19 cellular contexts compared by ENCODE assay signal in genomic region chr22:44604455-44604854, GRCh38.
DNase-seq lines count a peak whose midpoint lies in the region; ATAC-seq, FAIRE-seq and TF ChIP-seq lines count a peak whose summit lies in the region.
"Had no signal": no experiment of that assay in that cellular context is flagged by ENCODE, and none has a peak within 500 bp of the region (broad histone marks: within the 10 kb centered on the region; RNA-seq: fewer than 3 reads in every experiment).

No MANE protein-coding gene starts in this region.

- H2AFZ ChIP-seq in HepG2 (ENCODE audit: low read length) (no peak overlapping the region), GM12878 (ENCODE audit: control insufficient read depth, low read depth, low read length) (no peak overlapping the region), neural progenitor cell (replicated peaks) (no peak overlapping the region)

- peaks cover 7% of the 10 kb centered on the region for H3F3A ChIP-seq in neural progenitor cell (ENCODE audit: low read depth)

- no peaks in the 10 kb centered on the region for H3K79me2 ChIP-seq in HepG2 (ENCODE audit: insufficient read depth, low read length)
- H3K79me2 ChIP-seq in GM12878 (ENCODE audit: control insufficient read depth, insufficient read depth, low read length) = no peaks in the 10 kb centered on the region
- H3K79me2 ChIP-seq in neural progenitor cell (ENCODE audit: low read depth) = no peaks in the 10 kb centered on the region

- H3K27ac ChIP-seq in HepG2 (ENCODE audit: extremely low read length, insufficient read depth, low read length) (no peak overlapping the region), right lobe of liver (no peak overlapping the region), GM12878 (ENCODE audit: control insufficient read depth, insufficient read depth) (no peak overlapping the region), neural progenitor cell (no peak overlapping the region)
- H3K27ac ChIP-seq: Peyer's patch, SJSA1 had no signal

- H3K36me3 ChIP-seq in HepG2 (replicated peaks in 1 of 2; ENCODE audit: control insufficient read depth in 1 of 2, insufficient read depth in 2 of 2, low read length in 2 of 2) = no peaks in the 10 kb centered on the region
- H3K36me3 ChIP-seq in right lobe of liver = no peaks in the 10 kb centered on the region
- H3K36me3 ChIP-seq in GM12878 (ENCODE audit: control insufficient read depth in 2 of 2, insufficient read depth in 2 of 2, low read length in 1 of 2) = no peaks in the 10 kb centered on the region
- H3K36me3 ChIP-seq in neural progenitor cell = no peaks in the 10 kb centered on the region
- H3K36me3 ChIP-seq: Peyer's patch, SJSA1 had no signal

- H3K4me1 ChIP-seq in HepG2 (ENCODE audit: insufficient read depth, low read length) = no peaks in the 10 kb centered on the region
- H3K4me1 ChIP-seq in right lobe of liver = no peaks in the 10 kb centered on the region
- H3K4me1 ChIP-seq in GM12878 (ENCODE audit: control insufficient read depth, insufficient read depth, low read length) = no peaks in the 10 kb centered on the region
- peaks cover 10% of the 10 kb centered on the region for H3K4me1 ChIP-seq in neural progenitor cell
- H3K4me1 ChIP-seq: Peyer's patch, SJSA1 had no signal

- H3K4me1 Mint-ChIP-seq in neural progenitor cell = peaks cover 41% of the 10 kb centered on the region
- peaks cover 4% of the 10 kb centered on the region for H3K4me1 Mint-ChIP-seq in mesothelial cell of epicardium

- BruUV-seq in HepG2 (replicated peaks; lab: Mats Ljungman, UMichigan) (no TSS peak), GM12878 (replicated peaks; lab: Mats Ljungman, UMichigan) (no TSS peak)

- FAIRE-seq in HepG2 (lab: Jason Lieb, UNC) = no peak
- FAIRE-seq in GM12878 (lab: Jason Lieb, UNC) = no peak
- FAIRE-seq: A204.1, H54, K562 had no signal

- TF ChIP-seq POLR2A in HepG2 (IDR thresholded peaks at IDR 0.05; ENCODE audit: insufficient read depth in 1 of 2, low read depth in 2 of 2, low read length in 2 of 2) (no peak), right lobe of liver (IDR thresholded peaks at IDR 0.05) (no peak), GM12878 (IDR thresholded peaks at IDR 0.05; ENCODE audit: low read depth, low read length) (no peak)

- no peaks in the 10 kb centered on the region for H3K36me3 Mint-ChIP-seq in neural progenitor cell
- no peaks in the 10 kb centered on the region for H3K36me3 Mint-ChIP-seq in mesothelial cell of epicardium
- H3K36me3 Mint-ChIP-seq: CD8-positive, alpha-beta T cell had no signal

- DNase-seq in HepG2 (ENCODE audit: low spot score) = no peak
- DNase-seq in right lobe of liver = no peak
- DNase-seq in GM12878 (ENCODE audit: low read depth, low spot score) = no peak
- no peak for DNase-seq in neural progenitor cell (ENCODE audit: low spot score)
- DNase-seq in NOMO-1 treated with dmso at 0.1 percent for 144 hours (lab: John Stamatoyannopoulos, UW; ENCODE audit: unreplicated experiment) = no peak
- no peak for DNase-seq in activated CD8-positive, alpha-beta memory T cell treated with anti-CD3 and anti-CD28 coated beads for 24 hours
- DNase-seq in mesothelial cell of epicardium (ENCODE audit: low spot score in 2 of 2, unreplicated experiment in 2 of 2) = no peak
- DNase-seq: Calu3; CD8-positive, alpha-beta T cell; GF-D8; NCI-H187; NCI-H226; NCI-H524 treated with DMSO at 0.1 percent for 48 hours; Peyer's patch had no signal

- H3K9me3 ChIP-seq in HepG2 (ENCODE audit: low read length) = no peaks in the 10 kb centered on the region
- no peaks in the 10 kb centered on the region for H3K9me3 ChIP-seq in right lobe of liver
- no peaks in the 10 kb centered on the region; the same call in 2 of the 3 replicates for H3K9me3 ChIP-seq in GM12878 (replicated peaks; ENCODE audit: control insufficient read depth, insufficient read depth, low read length)
- no peaks in the 10 kb centered on the region for H3K9me3 ChIP-seq in neural progenitor cell (ENCODE audit: low read depth)
- H3K9me3 ChIP-seq: Peyer's patch, SJSA1 had no signal

- H3K27ac Mint-ChIP-seq in neural progenitor cell (peak overlapping the region; percentile 59), mesothelial cell of epicardium (no peak overlapping the region)
- H3K27ac Mint-ChIP-seq: CD8-positive, alpha-beta T cell had no signal

- H4K20me1 ChIP-seq in HepG2 (ENCODE audit: insufficient read depth, low read length) = no peaks in the 10 kb centered on the region
- no peaks in the 10 kb centered on the region for H4K20me1 ChIP-seq in GM12878 (ENCODE audit: control insufficient read depth, insufficient read depth)
- no peaks in the 10 kb centered on the region for H4K20me1 ChIP-seq in neural progenitor cell (ENCODE audit: low read depth)

- H3K4me3 Mint-ChIP-seq in neural progenitor cell = peak overlapping the region; percentile 48
- no peak overlapping the region for H3K4me3 Mint-ChIP-seq in mesothelial cell of epicardium
- H3K4me3 Mint-ChIP-seq: CD8-positive, alpha-beta T cell had no signal

- H3K27me3 Mint-ChIP-seq in neural progenitor cell (ENCODE audit: insufficient read depth, low read depth) (peaks cover 15% of the 10 kb centered on the region), mesothelial cell of epicardium (ENCODE audit: low read depth) (peaks cover 77% of the 10 kb centered on the region)

- no peak overlapping the region for H3K4me3 ChIP-seq in HepG2 (replicated peaks in 1 of 3; ENCODE audit: insufficient read depth in 1 of 3, low read depth in 2 of 3, low read length in 3 of 3)
- H3K4me3 ChIP-seq in right lobe of liver = no peak overlapping the region
- H3K4me3 ChIP-seq in GM12878 = no peak overlapping the region
- no peak overlapping the region for H3K4me3 ChIP-seq in neural progenitor cell
- H3K4me3 ChIP-seq: K562, Peyer's patch, SJSA1 had no signal

- no peak for TF ChIP-seq RAD21 in HepG2 (CRISPR knock-in tag; IDR thresholded peaks at IDR 0.05)
- TF ChIP-seq RAD21 in GM12878 (IDR thresholded peaks at IDR 0.05; ENCODE audit: insufficient read depth, low read depth, low read length) = no peak

- H3K27me3 ChIP-seq in HepG2 (ENCODE audit: control insufficient read depth in 1 of 2, insufficient read depth in 2 of 2, low read length in 2 of 2) = peaks cover 5 to 45% of the 10 kb centered on the region in 2 experiments; a peak in 3 of 5 replicates
- no peaks in the 10 kb centered on the region for H3K27me3 ChIP-seq in right lobe of liver
- H3K27me3 ChIP-seq in GM12878 (replicated peaks in 1 of 2; ENCODE audit: control insufficient read depth in 2 of 2, insufficient read depth in 2 of 2, low read length in 1 of 2) = no peaks in the 10 kb centered on the region; a peak in 2 of 4 replicates
- H3K27me3 ChIP-seq in neural progenitor cell = no peaks in the 10 kb centered on the region
- H3K27me3 ChIP-seq: Peyer's patch, SJSA1 had no signal

- H3K4me2 ChIP-seq in HepG2 (ENCODE audit: low read depth, low read length) = no peak overlapping the region
- H3K4me2 ChIP-seq in GM12878 (ENCODE audit: control insufficient read depth, insufficient read depth) = no peak overlapping the region
- no peak overlapping the region for H3K4me2 ChIP-seq in neural progenitor cell

- CTCF ChIA-PET in HepG2 (lab: Yijun Ruan, JAX; ENCODE audit: low intra/inter-chr PET ratio, low total read pairs) (no interaction called here), GM12878 (lab: Yijun Ruan, JAX) (no interaction called here)

- TF ChIP-seq EP300 in HepG2 (IDR thresholded peaks at IDR 0.05; ENCODE audit: low read depth in 2 of 2, low read length in 2 of 2) = no peak
- no peak for TF ChIP-seq EP300 in HepG2 (CRISPR knock-in tag; IDR thresholded peaks at IDR 0.05; ENCODE audit: borderline replicate concordance)
- TF ChIP-seq EP300 in GM12878 (IDR thresholded peaks at IDR 0.05; ENCODE audit: borderline replicate concordance in 1 of 2, control insufficient read depth in 1 of 2, low read depth in 2 of 2, low read length in 2 of 2) = no peak

- 0% methylated on average over 2 of the region's 4 CpGs for WGBS in HepG2 (ENCODE audit: low lambda C conversion rate)
- 60% methylated on average over 4 of the region's 4 CpGs for WGBS in right lobe of liver (ENCODE audit: insufficient coverage, low coverage, low lambda C conversion rate, missing lambda C conversion rate)
- WGBS in GM12878 (ENCODE audit: insufficient coverage, insufficient replicate concordance, low lambda C conversion rate, missing lambda C conversion rate) = 11% methylated on average over 4 of the region's 4 CpGs

- peaks cover 2% of the 10 kb centered on the region for H3K9me3 Mint-ChIP-seq in neural progenitor cell
- H3K9me3 Mint-ChIP-seq in mesothelial cell of epicardium = no peaks in the 10 kb centered on the region
- H3K9me3 Mint-ChIP-seq: CD8-positive, alpha-beta T cell had no signal

- POLR2A ChIA-PET in HepG2 (lab: Yijun Ruan, JAX) (no interaction called here), GM12878 (lab: Charles Lee) (no interaction called here)

- ATAC-seq in HepG2 (no peak), right lobe of liver (no peak), GM12878 (no peak), HG03342 (IDR thresholded peaks at IDR 0.05; ENCODE audit: unreplicated experiment) (no peak)
- ATAC-seq: CD8-positive, alpha-beta T cell; K562 had no signal

- in situ Hi-C loops in HepG2 (cut with HindIII; ENCODE audit: extremely low pct_ligation_motif_present, low pct_unique_long_range_greater_than_20kb) = no loop called here
- in situ Hi-C loops in GM12878 (cut with MboI) = no loop called here

- TF ChIP-seq CTCF in HepG2 (CRISPR knock-in tag; IDR thresholded peaks at IDR 0.05) (no peak), right lobe of liver (IDR thresholded peaks at IDR 0.05) (no peak), GM12878 (IDR thresholded peaks at IDR 0.05 in 2 of 3, conservative IDR thresholded peaks at IDR 0.05 in 1 of 3; ENCODE audit: control insufficient read depth in 2 of 3, extremely low read depth in 1 of 3, insufficient read depth in 1 of 3, low read depth in 3 of 3, low read length in 3 of 3) (no peak), neural progenitor cell (IDR thresholded peaks at IDR 0.05) (no peak), mesothelial cell of epicardium (IDR thresholded peaks at IDR 0.05; ENCODE audit: unreplicated experiment) (no peak)

- SMC1A ChIA-PET in GM12878 (lab: Charles Lee; ENCODE audit: uncharacterized antibody, unreplicated experiment) = no interaction called here

- H3K9ac ChIP-seq in HepG2 (ENCODE audit: insufficient read depth, low read depth, low read length) (no peak overlapping the region), GM12878 (ENCODE audit: control insufficient read depth, insufficient read depth, low read length) (no peak overlapping the region), neural progenitor cell (no peak overlapping the region)

- intact Hi-C loops in HepG2 (cut with micrococcal nuclease; ENCODE audit: unreplicated experiment) = no loop called here
- intact Hi-C loops in right lobe of liver (cut with DNase I) = no loop called here
- intact Hi-C loops in GM12878 (cut with micrococcal nuclease; ENCODE audit: unreplicated experiment) = no loop called here

- RAD21 ChIA-PET in GM12878 (lab: Charles Lee; ENCODE audit: unreplicated experiment) = no interaction called here

TF ChIP-seq in HepG2, 621 proteins besides CTCF, POLR2A, EP300 and RAD21 (continues in another document):
- 0 out of 2 replicates have a peak, but pooled peaks have one; percentile 23 for TF ChIP-seq FOXK2 (IDR thresholded peaks at IDR 0.05)

TF ChIP-seq in GM12878, 131 proteins besides CTCF, POLR2A, EP300 and RAD21 (continues in another document):
- TF ChIP-seq ZNF622 (IDR thresholded peaks at IDR 0.05) = no peak
- peak; percentile 23 for TF ChIP-seq NR2C2 (IDR thresholded peaks at IDR 0.05; ENCODE audit: borderline replicate concordance, control insufficient read depth, insufficient read length, low read depth)
- no peak for TF ChIP-seq MTA2 (IDR thresholded peaks at IDR 0.05; ENCODE audit: low read depth)

Comparison
In these comparisons a context has a peak if more than half of its experiments do, and no peak if none do; other contexts are left out.
1. Of the 75 proteins assayed by ChIP-seq in both HepG2 and GM12878: peak only in HepG2: FOXK2; only in GM12878: NR2C2; in both: none; in neither: 72; mixed calls (peak in some experiments, not most) for 1.